Comparison of ENCODE assay signal across 13 cellular contexts in genomic region chr1:31745898-31746668, GRCh38. TPM values are rescaled to one million over a fixed set of nuclear protein-coding genes. Genes with fewer than 3 reads are reported as not detected.
DNase-seq lines count a peak whose midpoint lies in the region; ATAC-seq and TF ChIP-seq lines count a peak whose summit lies in the region.
"Had no signal": no experiment of that assay in that cellular context is flagged by ENCODE, and none has a peak within 500 bp of the region (broad histone marks: within the 10 kb centered on the region; RNA-seq: fewer than 3 reads in every experiment).

No MANE protein-coding gene starts in this region.

- H3K27me3 ChIP-seq in cardiac muscle cell: no peaks in the 10 kb centered on the region
- no peaks in the 10 kb centered on the region for H3K27me3 ChIP-seq in heart right ventricle
- H3K27me3 ChIP-seq in thyroid gland: no peaks in the 10 kb centered on the region

- intact Hi-C loops in heart right ventricle (cut with DNase I): loop anchor here in 3 of 10 donors (10.0 kb wide), 1 partner anchor 81 kb away; no protein-coding TSS in a partner anchor
- intact Hi-C loops in thyroid gland (cut with DNase I): no loop called here

- H3K27me3 Mint-ChIP-seq in chondrocyte (ENCODE audit: low read depth): no peaks in the 10 kb centered on the region
- H3K27me3 Mint-ChIP-seq: activated naive CD4-positive, alpha-beta T cell treated with anti-CD3 and anti-CD28 coated beads, Interleukin-2, amount 50 U/mL, for 24 hours had no signal

- H3K27ac ChIP-seq in cardiac muscle cell: peak overlapping the region; percentile 85
- H3K27ac ChIP-seq in heart right ventricle: no peak overlapping the region
- no peak overlapping the region for H3K27ac ChIP-seq in thyroid gland

- no peak overlapping the region for H3K4me3 Mint-ChIP-seq in chondrocyte (ENCODE audit: unreplicated experiment)
- H3K4me3 Mint-ChIP-seq: activated naive CD4-positive, alpha-beta T cell treated with anti-CD3 and anti-CD28 coated beads, Interleukin-2, amount 50 U/mL, for 24 hours had no signal

- H3K4me1 ChIP-seq in cardiac muscle cell (ENCODE audit: low read depth): peaks cover 66% of the 10 kb centered on the region
- peaks cover 4 to 45% (median 22%) of the 10 kb centered on the region in 9 donors for H3K4me1 ChIP-seq in heart right ventricle
- H3K4me1 ChIP-seq in thyroid gland: no peaks in the 10 kb centered on the region

- H3K27ac Mint-ChIP-seq in chondrocyte (ENCODE audit: unreplicated experiment): peak overlapping the region; percentile 73
- H3K27ac Mint-ChIP-seq: activated naive CD4-positive, alpha-beta T cell treated with anti-CD3 and anti-CD28 coated beads, Interleukin-2, amount 50 U/mL, for 24 hours; progenitor cell of endocrine pancreas had no signal

- H3K9me3 ChIP-seq in cardiac muscle cell (ENCODE audit: low read depth) (no peaks in the 10 kb centered on the region), heart right ventricle (no peaks in the 10 kb centered on the region), thyroid gland (no peaks in the 10 kb centered on the region)

- TF ChIP-seq CTCF in cardiac muscle cell (IDR thresholded peaks at IDR 0.05; ENCODE audit: low read depth, low read length) (no peak), heart right ventricle (IDR thresholded peaks at IDR 0.05) (peak in 1 of 9 donors; percentile 5), chondrocyte (IDR thresholded peaks at IDR 0.05) (peak; percentile 60), thyroid gland (IDR thresholded peaks at IDR 0.05) (no peak)

- H3K36me3 Mint-ChIP-seq in chondrocyte (ENCODE audit: low read depth): peaks cover 4% of the 10 kb centered on the region
- H3K36me3 Mint-ChIP-seq: activated naive CD4-positive, alpha-beta T cell treated with anti-CD3 and anti-CD28 coated beads, Interleukin-2, amount 50 U/mL, for 24 hours had no signal

- no peak for DNase-seq in cardiac muscle cell (ENCODE audit: low read depth in 1 of 2, low spot score in 1 of 2)
- no peak for DNase-seq in heart right ventricle
- DNase-seq in NCI-H446 (lab: John Stamatoyannopoulos, UW): peak; percentile 65 to 90
- DNase-seq in chondrocyte (ENCODE audit: low spot score): no peak
- peak; percentile 18 to 30 for DNase-seq in thyroid gland
- DNase-seq in GM19238 (ENCODE audit: insufficient read length, low spot score): no peak
- DNase-seq in foreskin melanocyte: no peak
- DNase-seq: cortex of kidney, NCI-H2081 treated with DMSO at 0.1 percent for 48 hours, T-helper 9 cell had no signal

- no peaks in the 10 kb centered on the region for H3K36me3 ChIP-seq in cardiac muscle cell
- H3K36me3 ChIP-seq in heart right ventricle: no peaks in the 10 kb centered on the region
- H3K36me3 ChIP-seq in thyroid gland: no peaks in the 10 kb centered on the region

- ATAC-seq in heart right ventricle (no peak), HG03571 (IDR thresholded peaks at IDR 0.05; ENCODE audit: unreplicated experiment) (no peak)

- H3K4me1 Mint-ChIP-seq in chondrocyte (ENCODE audit: low read depth): peaks cover 29% of the 10 kb centered on the region

- no peak for TF ChIP-seq POLR2A in thyroid gland (IDR thresholded peaks at IDR 0.05)

- H3K9me3 Mint-ChIP-seq in chondrocyte (ENCODE audit: low read depth): no peaks in the 10 kb centered on the region
- H3K9me3 Mint-ChIP-seq: activated naive CD4-positive, alpha-beta T cell treated with anti-CD3 and anti-CD28 coated beads, Interleukin-2, amount 50 U/mL, for 24 hours had no signal

- 47 to 53% methylated on average over 15 of the region's 15 CpGs for WGBS in heart right ventricle, 2 donors
- whole genome bisulfite sequencing in thyroid gland, 2 donors: 48 to 56% methylated on average over 15 of the region's 15 CpGs

- H3K4me3 ChIP-seq in cardiac muscle cell: no peak overlapping the region
- no peak overlapping the region for H3K4me3 ChIP-seq in heart right ventricle
- no peak overlapping the region for H3K4me3 ChIP-seq in thyroid gland (replicated peaks in 1 of 3)

RNA-seq across cellular contexts. Expression of gene ADGRB2, which starts 18.1 kb away (rescaled TPM):
- total RNA-seq in cardiac muscle cell (203 and 309 TPM in 2 replicates), heart right ventricle (10 to 100 TPM in 2 of 10 donors, 1 to 10 TPM in 8; 4.4 to 14.9 (median 8.6) TPM), chondrocyte (11.9 to 20.4 TPM (median 12.2 TPM) in 3 replicates), thyroid gland (10 to 100 TPM in 2 of 4 donors, 1 to 10 TPM in 2; 2.4 to 14.3 (median 9.8) TPM)
- polyA plus RNA-seq in cardiac muscle cell (95.0 and 109 TPM in 2 replicates), heart right ventricle (10 to 100 TPM in 1 of 2 donors, under 1 TPM in 1; 0.91 to 17.9 TPM)

RNA-seq across cellular contexts. Expression of gene COL16A1, which starts 42.3 kb away (rescaled TPM):
- total RNA-seq in cardiac muscle cell (75.8 and 120 TPM in 2 replicates), heart right ventricle (10 to 100 TPM in 9 of 10 donors, 1 to 10 TPM in 1; 7.4 to 35.3 (median 16.6) TPM), chondrocyte (230 to 272 TPM (median 262 TPM) in 3 replicates), thyroid gland (100 to 1,000 TPM in 2 of 4 donors, 10 to 100 TPM in 2; 61.3 to 121 (median 97.1) TPM)
- polyA plus RNA-seq in cardiac muscle cell (67.7 and 119 TPM in 2 replicates), heart right ventricle (10 to 100 TPM in 1 of 2 donors, 1 to 10 TPM in 1; 8.3 to 33.1 TPM)

Comparison
In these comparisons a context has a peak if more than half of its experiments do, and no peak if none do; other contexts are left out.
1. DNase-seq: peak in NCI-H446 (2 of 2) and thyroid gland (2 of 2); none in cardiac muscle cell (0 of 2), heart right ventricle (0 of 2), chondrocyte (single experiment), GM19238 (single experiment) and foreskin melanocyte (single experiment).